In genomic region chr19:6393074-6393981, GRCh38 we compare ENCODE assay signal across 8 cellular contexts. TPM values are rescaled to one million over a fixed set of nuclear protein-coding genes. Genes with fewer than 3 reads are reported as not detected.
A peak's percentile ranks its signal among the peaks of the same experiment; 100 is the strongest.
DNase-seq lines count a peak whose midpoint lies in the region; ATAC-seq and TF ChIP-seq lines count a peak whose summit lies in the region.

Gene GTF2F1, minus strand, starts transcription at chr19:6393164. Its CDS starts 169 bp downstream, at chr19:6392995.

- no peaks in the 10 kb centered on the region for H3K9me3 ChIP-seq in colonic mucosa

- TF ChIP-seq POLR2A in GM19193 (IDR thresholded peaks at IDR 0.05; ENCODE audit: extremely low read depth, insufficient read depth, insufficient read length): peak; percentile 51

- peak; percentile 97 for DNase-seq in Ammon's horn (ENCODE audit: low spot score)
- peak; percentile 83 to 88 for DNase-seq in NCI-H526 (lab: John Stamatoyannopoulos, UW)
- peak; percentile 96 for DNase-seq in activated CD4-positive, alpha-beta T cell treated with anti-CD3 and anti-CD28 coated beads for 48 hours
- DNase-seq in colonic mucosa: peak; percentile 94
- peak; percentile 93 to 95 for DNase-seq in left colon
- DNase-seq in stimulated activated CD4-positive, alpha-beta T cell treated with anti-CD3 and anti-CD28 coated beads, Interleukin-1b, Interleukin-23, amount 100 ng/mL, for 48 hours: peak; percentile 95

- H3K4me3 ChIP-seq in colonic mucosa: peak within 1 kb of the TSS; percentile 68

- H3K9ac ChIP-seq in colonic mucosa (ENCODE audit: low read depth in 2 of 2, low read length in 2 of 2): peak within 1 kb of the TSS; percentile 89 to 90

- H3K4me1 ChIP-seq in colonic mucosa: peaks cover 8% of the 10 kb centered on the region

- no peaks in the 10 kb centered on the region for H3K27me3 ChIP-seq in colonic mucosa

- no peak for TF ChIP-seq CTCF in colonic mucosa (IDR thresholded peaks at IDR 0.05)

- H3K27ac ChIP-seq in colonic mucosa: peak within 1 kb of the TSS; percentile 87

- peaks cover 11% of the 10 kb centered on the region for H3K36me3 ChIP-seq in colonic mucosa

- peak; percentile 74 for ATAC-seq in HG03442 (IDR thresholded peaks at IDR 0.05; ENCODE audit: unreplicated experiment)
- peak; percentile 93 for ATAC-seq in left colon

- intact Hi-C loops in colonic mucosa (cut with DNase I) (no loop called here), left colon (cut with DNase I, micrococcal nuclease) (no loop called here)

RNA-seq across cellular contexts. Expression of gene GTF2F1, which starts in this region (rescaled TPM):
- total RNA-seq in colonic mucosa: 10 to 100 TPM; 58.2 to 73.6 TPM
- 10 to 100 TPM; 52.7 to 58.9 TPM for total RNA-seq in left colon

Comparison
In these comparisons a context has a peak if more than half of its experiments do, and no peak if none do; other contexts are left out.
1. Peak in every context shown above with its lines: DNase-seq, ATAC-seq, H3K4me3 ChIP-seq and H3K27ac ChIP-seq.